Comparison of ENCODE assay signal across 2 cellular contexts in genomic region chr15:43659727-43660126, GRCh38. TPM values are rescaled to one million over a fixed set of nuclear protein-coding genes. Genes with fewer than 3 reads are reported as not detected.
"Had no signal": no experiment of that assay in that cellular context is flagged by ENCODE, and none has a peak within 500 bp of the region (broad histone marks: within the 10 kb centered on the region; RNA-seq: fewer than 3 reads in every experiment).

No MANE protein-coding gene starts in this region.

RNA-seq across cellular contexts. Expression of gene CKMT1A, which starts 33.9 kb away (rescaled TPM):
- total RNA-seq: LHCN-M2, M059J had no signal

RNA-seq across cellular contexts. Expression of gene STRC, which starts 41.1 kb away (rescaled TPM):
- total RNA-seq: LHCN-M2, M059J had no signal
